ENCODE assay signal across 8 cellular contexts in genomic region chr1:154418062-154418897, GRCh38. TPM values are rescaled to one million over a fixed set of nuclear protein-coding genes. Genes with fewer than 3 reads are reported as not detected.
DNase-seq lines count a peak whose midpoint lies in the region; ATAC-seq lines count a peak whose summit lies in the region.

No MANE protein-coding gene starts in this region.

- H3K9ac ChIP-seq in subcutaneous abdominal adipose tissue (ENCODE audit: low read length in 5 of 5), result peak overlapping the region in 3 of 5 donors; percentile 24 to 71 (median 48)

- H3K9me3 ChIP-seq in subcutaneous abdominal adipose tissue (ENCODE audit: control insufficient read depth in 5 of 5, low read length in 5 of 5), result no peaks in the 10 kb centered on the region

- no peaks in the 10 kb centered on the region for H3K36me3 Mint-ChIP-seq in activated CD8-positive, alpha-beta memory T cell treated with anti-CD3 and anti-CD28 coated beads, Interleukin-2, amount 10 ng/mL, durations not matched to agents 7 days and 5 days

- peaks cover 21 to 65% (median 52%) of the 10 kb centered on the region in 5 donors for H3K4me1 ChIP-seq in subcutaneous abdominal adipose tissue (ENCODE audit: control insufficient read depth in 5 of 5, insufficient read depth in 5 of 5, low read length in 5 of 5)

- no peak overlapping the region for H3K27ac Mint-ChIP-seq in activated CD8-positive, alpha-beta memory T cell treated with anti-CD3 and anti-CD28 coated beads, Interleukin-2, amount 10 ng/mL, durations not matched to agents 7 days and 5 days

- peaks cover 11% of the 10 kb centered on the region for H3K4me1 Mint-ChIP-seq in activated CD8-positive, alpha-beta memory T cell treated with anti-CD3 and anti-CD28 coated beads, Interleukin-2, amount 10 ng/mL, durations not matched to agents 7 days and 5 days

- DNase-seq in activated CD4-positive, CD25-positive, alpha-beta regulatory T cell treated with anti-CD3 and anti-CD28 coated beads, Interleukin-2, amount 50 U/mL, for 72 hours, result no peak
- peak; percentile 37 for DNase-seq in activated CD4-positive, alpha-beta T cell treated with anti-CD3 and anti-CD28 coated beads, Interleukin-2, amount 50 U/mL, for 1 hour
- peak; percentile 58 for DNase-seq in islet precursor cell
- DNase-seq in activated CD8-positive, alpha-beta memory T cell treated with anti-CD3 and anti-CD28 coated beads, Interleukin-2, amount 10 ng/mL, durations not matched to agents 7 days and 5 days, result no peak
- no peak for DNase-seq in OCI-M2 (lab: John Stamatoyannopoulos, UW; ENCODE audit: unreplicated experiment)

- H3K27ac ChIP-seq in subcutaneous abdominal adipose tissue (ENCODE audit: low read depth, low read length), result peak overlapping the region; percentile 97

- ATAC-seq in activated CD4-positive, CD25-positive, alpha-beta regulatory T cell treated with anti-CD3 and anti-CD28 coated beads, Interleukin-2, amount 50 U/mL, for 24 hours, result peak; percentile 70 to 73
- no peak for ATAC-seq in GM21723 (IDR thresholded peaks at IDR 0.05; ENCODE audit: unreplicated experiment)
- no peak for ATAC-seq in activated CD8-positive, alpha-beta memory T cell treated with anti-CD3 and anti-CD28 coated beads, Interleukin-2, amount 10 ng/mL, durations not matched to agents 7 days and 5 days

- H3K4me3 ChIP-seq in subcutaneous abdominal adipose tissue (ENCODE audit: low read depth in 1 of 5, low read length in 5 of 5), result peak overlapping the region in 1 of 5 donors; percentile 29

- H3K36me3 ChIP-seq in subcutaneous abdominal adipose tissue (ENCODE audit: control insufficient read depth in 5 of 5, insufficient read depth in 5 of 5, low read length in 5 of 5), result peaks cover 0 to 4% (median 0%) of the 10 kb centered on the region in 5 donors

- H3K27me3 Mint-ChIP-seq in activated CD8-positive, alpha-beta memory T cell treated with anti-CD3 and anti-CD28 coated beads, Interleukin-2, amount 10 ng/mL, durations not matched to agents 7 days and 5 days, result no peaks in the 10 kb centered on the region

- H3K4me3 Mint-ChIP-seq in activated CD8-positive, alpha-beta memory T cell treated with anti-CD3 and anti-CD28 coated beads, Interleukin-2, amount 10 ng/mL, durations not matched to agents 7 days and 5 days, result no peak overlapping the region

- no peaks in the 10 kb centered on the region for H3K9me3 Mint-ChIP-seq in activated CD8-positive, alpha-beta memory T cell treated with anti-CD3 and anti-CD28 coated beads, Interleukin-2, amount 10 ng/mL, durations not matched to agents 7 days and 5 days (ENCODE audit: low read depth)

- CTCF ChIA-PET in activated CD8-positive, alpha-beta memory T cell treated with anti-CD3 and anti-CD28 coated beads, Interleukin-2, amount 10 ng/mL, durations not matched to agents 7 days and 5 days (lab: Charles Lee), result interaction anchor here (1.6 kb wide), 1 partner anchor 26 kb away, joined by 4 read pairs; no protein-coding TSS in a partner anchor

- H3K27me3 ChIP-seq in subcutaneous abdominal adipose tissue (ENCODE audit: control insufficient read depth in 5 of 5, insufficient read depth in 4 of 5, low read length in 5 of 5), result no peaks in the 10 kb centered on the region

RNA-seq across cellular contexts. Expression of gene IL6R, which starts 13.1 kb away (rescaled TPM):
- total RNA-seq in activated CD8-positive, alpha-beta memory T cell treated with anti-CD3 and anti-CD28 coated beads, Interleukin-2, amount 10 ng/mL, durations not matched to agents 7 days and 5 days, result under 1 TPM; 0.53 to 0.66 TPM

Comparison
In these comparisons a context has a peak if more than half of its experiments do, and no peak if none do; other contexts are left out.
1. ATAC-seq: peak in activated CD4-positive, CD25-positive, alpha-beta regulatory T cell treated with anti-CD3 and anti-CD28 coated beads, Interleukin-2, amount 50 U/mL, for 24 hours (2 of 2); none in GM21723 (single experiment) and activated CD8-positive, alpha-beta memory T cell treated with anti-CD3 and anti-CD28 coated beads, Interleukin-2, amount 10 ng/mL, durations not matched to agents 7 days and 5 days (single experiment).
2. DNase-seq: peak in activated CD4-positive, alpha-beta T cell treated with anti-CD3 and anti-CD28 coated beads, Interleukin-2, amount 50 U/mL, for 1 hour (single experiment) and islet precursor cell (single experiment); none in activated CD4-positive, CD25-positive, alpha-beta regulatory T cell treated with anti-CD3 and anti-CD28 coated beads, Interleukin-2, amount 50 U/mL, for 72 hours (single experiment), activated CD8-positive, alpha-beta memory T cell treated with anti-CD3 and anti-CD28 coated beads, Interleukin-2, amount 10 ng/mL, durations not matched to agents 7 days and 5 days (single experiment) and OCI-M2 (single experiment).